Comparison of ENCODE assay signal across 2 cellular contexts in genomic region chr4:86452323-86452995, GRCh38.
TF ChIP-seq lines count a peak whose summit lies in the region.

No MANE protein-coding gene starts in this region.

TF ChIP-seq in SK-N-SH treated with all-trans-retinoic acid at 6 μM for 48 hours, 23 proteins besides CTCF, POLR2A, EP300 and RAD21 (continued from another document):
- TF ChIP-seq POU6F1 (CRISPR knock-in tag; IDR thresholded peaks at IDR 0.05; ENCODE audit: borderline replicate concordance, low read depth) (no peak), ZC3H10 (CRISPR knock-in tag; IDR thresholded peaks at IDR 0.05) (no peak), CSDC2 (CRISPR knock-in tag; IDR thresholded peaks at IDR 0.05) (no peak), TCF4 (CRISPR knock-in tag; IDR thresholded peaks at IDR 0.05; ENCODE audit: borderline replicate concordance) (no peak), ZFP30 (CRISPR knock-in tag; IDR thresholded peaks at IDR 0.05) (no peak), ISL1 (CRISPR knock-in tag; IDR thresholded peaks at IDR 0.05) (no peak), ARNTL (CRISPR knock-in tag; IDR thresholded peaks at IDR 0.05; ENCODE audit: borderline replicate concordance, low read depth) (no peak)

TF ChIP-seq in SK-N-SH, 30 proteins besides CTCF, POLR2A, EP300 and RAD21 (continued from another document):
- TF ChIP-seq ZBTB33 (IDR thresholded peaks at IDR 0.05; ENCODE audit: borderline replicate concordance, low read depth) (no peak), POLR2AphosphoS5 (IDR thresholded peaks at IDR 0.05; ENCODE audit: low read depth, low read length) (no peak), YY1 (IDR thresholded peaks at IDR 0.05; ENCODE audit: low read depth) (no peak)
TF ChIP-seq in SK-N-SH: peak in this region for 0.
